ENCODE assay signal across 8 cellular contexts in the genomic region with DNA sequence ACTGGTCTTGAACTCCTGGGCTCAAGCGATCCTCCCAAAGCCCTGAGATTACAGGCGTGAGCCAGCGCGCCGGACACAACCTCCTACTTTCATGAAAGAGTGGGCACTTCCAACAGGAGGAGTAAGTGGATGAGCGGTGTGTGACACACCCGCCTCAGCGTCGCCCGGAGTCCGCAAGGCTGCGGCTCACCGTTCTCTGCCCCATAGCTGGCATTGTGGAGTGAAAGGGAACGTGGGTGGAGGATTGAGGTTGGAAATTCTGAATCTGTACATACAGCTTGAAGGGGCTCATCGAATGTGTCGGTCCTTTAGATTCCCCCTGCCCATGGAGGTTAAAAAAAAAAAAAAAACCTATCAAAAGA. TPM values are rescaled to one million over a fixed set of nuclear protein-coding genes. Genes with fewer than 3 reads are reported as not detected.
DNase-seq lines count a peak whose midpoint lies in the region; ATAC-seq and TF ChIP-seq lines count a peak whose summit lies in the region.

No MANE protein-coding gene starts in this region.

- peak; percentile 23 for ATAC-seq in GM18868 (IDR thresholded peaks at IDR 0.05; ENCODE audit: unreplicated experiment)
- ATAC-seq in HG02885 (IDR thresholded peaks at IDR 0.05; ENCODE audit: poor library complexity, unreplicated experiment) = peak; percentile 30

- peak overlapping the region; percentile 72 to 89 (median 77) for H3K27ac ChIP-seq in Peyer's patch

- no peaks in the 10 kb centered on the region for H3K36me3 ChIP-seq in Peyer's patch

- no peaks in the 10 kb centered on the region for H3K9me3 ChIP-seq in Peyer's patch

- no peaks in the 10 kb centered on the region for H3K27me3 ChIP-seq in Peyer's patch

- in situ Hi-C loops in astrocyte of the spinal cord (cut with HindIII; ENCODE audit: low sequenced_read_pairs) (no loop called here), KBM-7 (cut with MboI; ENCODE audit: low pct_unique_long_range_greater_than_20kb, low sequenced_read_pairs) (no loop called here)

- TF ChIP-seq POLR2A in Peyer's patch (IDR thresholded peaks at IDR 0.05) = no peak

- peaks cover 0 to 40% (median 0%) of the 10 kb centered on the region in 4 donors for H3K4me1 ChIP-seq in Peyer's patch

- TF ChIP-seq CTCF in Peyer's patch (IDR thresholded peaks at IDR 0.05) (no peak), astrocyte of the spinal cord (IDR thresholded peaks at IDR 0.05; ENCODE audit: low read depth, low read length) (no peak)

- H3K4me3 ChIP-seq in Peyer's patch (peak overlapping the region; percentile 73 to 93 (median 90)), astrocyte of the spinal cord (ENCODE audit: low read depth, low read length) (peak overlapping the region; percentile 56)

- DNase-seq in Peyer's patch = peak in 2 of 3 donors; percentile 66 to 69
- no peak for DNase-seq in astrocyte of the spinal cord (ENCODE audit: low read depth, low spot score)
- peak; percentile 83 for DNase-seq in left kidney (ENCODE audit: low read depth, low spot score)
- DNase-seq in stimulated activated CD4-positive, alpha-beta T cell treated with anti-CD3 and anti-CD28 coated beads, Interleukin-2, amount 100 ng/mL, for 4 hours (ENCODE audit: low read depth) = peak; percentile 65
- DNase-seq in KBM-7 = no peak
- DNase-seq in GF-D8 (lab: John Stamatoyannopoulos, UW) = no peak

RNA-seq across cellular contexts. Expression of a gene that starts 0.5 kb away (rescaled TPM):
- total RNA-seq in Peyer's patch = 10 to 100 TPM; 27.2 to 89.3 (median 60.3) TPM

RNA-seq across cellular contexts. Expression of a gene that starts 46.3 kb away (rescaled TPM):
- total RNA-seq in Peyer's patch = 10 to 100 TPM; 51.2 to 72.0 (median 68.0) TPM

RNA-seq across cellular contexts. Expression of a gene that starts 51.2 kb away (rescaled TPM):
- under 1 TPM in 1 of 4 donors, not detected in 3; 0.70 TPM for total RNA-seq in Peyer's patch

RNA-seq across cellular contexts. Expression of a gene that starts 51.3 kb away (rescaled TPM):
- total RNA-seq in Peyer's patch = not detected

Comparison
In these comparisons a context has a peak if more than half of its experiments do, and no peak if none do; other contexts are left out.
1. DNase-seq: peak in Peyer's patch (2 of 3), left kidney (single experiment) and stimulated activated CD4-positive, alpha-beta T cell treated with anti-CD3 and anti-CD28 coated beads, Interleukin-2, amount 100 ng/mL, for 4 hours (single experiment); none in astrocyte of the spinal cord (single experiment), KBM-7 (single experiment) and GF-D8 (single experiment).